8 cellular contexts compared by ENCODE assay signal in the genomic region with DNA sequence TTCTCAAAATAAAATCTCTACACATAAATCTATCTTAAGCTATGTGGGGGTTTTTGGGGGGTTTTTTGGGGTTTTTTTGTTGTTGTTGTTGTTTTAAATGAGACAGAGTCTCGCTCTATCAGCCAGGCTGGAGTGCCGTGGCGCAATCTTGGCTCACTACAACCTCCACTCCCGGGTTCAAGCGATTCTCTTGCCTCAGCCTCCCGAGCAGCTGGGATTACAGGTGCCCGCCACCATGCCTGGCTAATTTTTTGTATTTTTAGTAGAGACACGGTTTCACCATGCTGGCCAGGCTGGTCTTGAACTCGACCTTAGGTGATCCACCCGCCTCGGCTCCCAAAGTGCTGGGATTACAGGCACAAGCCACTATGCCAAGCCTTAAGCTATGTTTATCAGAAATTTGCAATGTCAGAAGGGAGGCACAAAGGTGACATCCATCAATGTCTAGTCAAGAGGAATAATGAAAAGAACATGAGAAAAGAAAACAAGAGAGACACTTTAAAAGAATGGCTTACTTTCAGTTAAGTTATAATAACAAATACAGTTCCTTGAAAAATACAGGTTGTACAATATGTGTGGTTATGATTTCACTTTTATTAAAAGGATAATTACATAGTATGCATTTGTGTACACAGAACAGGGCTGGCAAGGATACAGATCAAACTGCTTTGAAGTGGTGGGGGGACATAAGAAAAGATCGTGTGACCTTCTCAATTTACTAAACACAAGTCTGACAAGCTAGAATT. TPM values are rescaled to one million over a fixed set of nuclear protein-coding genes. Genes with fewer than 3 reads are reported as not detected.
A peak's percentile ranks its signal among the peaks of the same experiment; 100 is the strongest.
DNase-seq lines count a peak whose midpoint lies in the region; ATAC-seq and TF ChIP-seq lines count a peak whose summit lies in the region.

No MANE protein-coding gene starts in this region.

- DNase-seq in CD4-positive, alpha-beta memory T cell, result no peak
- DNase-seq in activated naive CD8-positive, alpha-beta T cell treated with anti-CD3 and anti-CD28 coated beads for 36 hours, result no peak
- DNase-seq in naive thymus-derived CD8-positive, alpha-beta T cell, result no peak
- DNase-seq in glutamatergic neuron (no peak), SK-N-SH (no peak), heart right ventricle (no peak)

- no peaks in the 10 kb centered on the region for H4K20me1 ChIP-seq in SK-N-SH (ENCODE audit: insufficient read depth)

- no peaks in the 10 kb centered on the region for H3K9me3 ChIP-seq in CD4-positive, alpha-beta memory T cell (ENCODE audit: control insufficient read depth in 1 of 2, low read length in 2 of 2)
- no peaks in the 10 kb centered on the region for H3K9me3 ChIP-seq in SK-N-SH
- H3K9me3 ChIP-seq in heart right ventricle, result no peaks in the 10 kb centered on the region

- CTCF ChIA-PET in CD4-positive, alpha-beta memory T cell (lab: Charles Lee; ENCODE audit: partially characterized antibody), result no interaction called here
- CTCF ChIA-PET in SK-N-SH (lab: Yijun Ruan, JAX), result no interaction called here

- no peak overlapping the region for H3K4me2 ChIP-seq in SK-N-SH

- H3K27me3 Mint-ChIP-seq in CD4-positive, alpha-beta memory T cell, result no peaks in the 10 kb centered on the region
- H3K27me3 Mint-ChIP-seq in activated naive CD8-positive, alpha-beta T cell treated with anti-CD3 and anti-CD28 coated beads for 36 hours, result no peaks in the 10 kb centered on the region
- H3K27me3 Mint-ChIP-seq in naive thymus-derived CD8-positive, alpha-beta T cell, result no peaks in the 10 kb centered on the region
- no peaks in the 10 kb centered on the region for H3K27me3 Mint-ChIP-seq in glutamatergic neuron (ENCODE audit: unreplicated experiment)

- peaks cover 6% of the 10 kb centered on the region for H3K79me2 ChIP-seq in SK-N-SH (ENCODE audit: insufficient read depth)

- peaks cover 8 to 28% of the 10 kb centered on the region in 2 donors for H3K36me3 Mint-ChIP-seq in CD4-positive, alpha-beta memory T cell
- peaks cover 15% of the 10 kb centered on the region for H3K36me3 Mint-ChIP-seq in activated naive CD8-positive, alpha-beta T cell treated with anti-CD3 and anti-CD28 coated beads for 36 hours
- peaks cover 7 to 34% (median 10%) of the 10 kb centered on the region in 3 donors for H3K36me3 Mint-ChIP-seq in naive thymus-derived CD8-positive, alpha-beta T cell
- no peaks in the 10 kb centered on the region for H3K36me3 Mint-ChIP-seq in glutamatergic neuron (ENCODE audit: unreplicated experiment)

- peaks cover 14% of the 10 kb centered on the region for H3K4me1 ChIP-seq in CD4-positive, alpha-beta memory T cell (ENCODE audit: insufficient read depth, low read length)
- no peaks in the 10 kb centered on the region; a peak in 1 of 4 replicates for H3K4me1 ChIP-seq in SK-N-SH (ENCODE audit: control insufficient read depth in 1 of 2, insufficient read depth in 2 of 2, low read depth in 1 of 2, low read length in 1 of 2)
- H3K4me1 ChIP-seq in heart right ventricle, result peaks cover 0 to 26% (median 14%) of the 10 kb centered on the region in 9 donors

- no peak for TF ChIP-seq EP300 in SK-N-SH (IDR thresholded peaks at IDR 0.05; ENCODE audit: borderline replicate concordance in 1 of 2, low read depth in 1 of 2, low read length in 1 of 2)

- peak overlapping the region in 2 of 8 donors; percentile 26 to 67 for H3K4me3 Mint-ChIP-seq in CD4-positive, alpha-beta memory T cell
- H3K4me3 Mint-ChIP-seq in activated naive CD8-positive, alpha-beta T cell treated with anti-CD3 and anti-CD28 coated beads for 36 hours, result peak overlapping the region; percentile 72
- peak overlapping the region in 8 of 10 donors; percentile 22 to 75 (median 62) for H3K4me3 Mint-ChIP-seq in naive thymus-derived CD8-positive, alpha-beta T cell
- no peak overlapping the region for H3K4me3 Mint-ChIP-seq in glutamatergic neuron (ENCODE audit: unreplicated experiment)

- H3K4me3 ChIP-seq in CD4-positive, alpha-beta memory T cell (ENCODE audit: low read length in 2 of 2), result no peak overlapping the region
- no peak overlapping the region for H3K4me3 ChIP-seq in SK-N-SH (ENCODE audit: low read depth in 2 of 2, low read length in 1 of 2)
- peak overlapping the region in 4 of 10 donors; percentile 29 to 41 (median 34) for H3K4me3 ChIP-seq in heart right ventricle

- H3K36me3 ChIP-seq in CD4-positive, alpha-beta memory T cell (ENCODE audit: insufficient read depth, low read length), result peaks cover 11% of the 10 kb centered on the region
- peaks cover 3 to 8% of the 10 kb centered on the region in 2 experiments for H3K36me3 ChIP-seq in SK-N-SH (replicated peaks in 1 of 2; ENCODE audit: control insufficient read depth in 1 of 2, insufficient read depth in 2 of 2, low read length in 1 of 2)
- peaks cover 0 to 32% (median 10%) of the 10 kb centered on the region in 9 donors for H3K36me3 ChIP-seq in heart right ventricle

- H2AFZ ChIP-seq in SK-N-SH (ENCODE audit: low read depth), result no peak overlapping the region

- H3K27ac ChIP-seq in CD4-positive, alpha-beta memory T cell (ENCODE audit: low read depth, low read length), result no peak overlapping the region
- H3K27ac ChIP-seq in SK-N-SH (ENCODE audit: low read depth in 2 of 2, low read length in 1 of 2) (no peak overlapping the region), heart right ventricle (peak overlapping the region in 4 of 10 donors; percentile 10 to 78 (median 52))

- H3K9ac ChIP-seq in SK-N-SH, result no peak overlapping the region

- WGBS in SK-N-SH (ENCODE audit: low lambda C conversion rate), result 86% methylated on average over 12 of the region's 12 CpGs
- WGBS in heart right ventricle, 2 donors, result 92% methylated on average over 12 of the region's 12 CpGs

- TF ChIP-seq RAD21 in SK-N-SH (IDR thresholded peaks at IDR 0.05; ENCODE audit: low read length), result no peak

- intact Hi-C loops in CD4-positive, alpha-beta memory T cell (cut with micrococcal nuclease), result no loop called here
- intact Hi-C loops in heart right ventricle (cut with DNase I), result loop anchor here in 1 of 10 donors (10.0 kb wide), 1 partner anchor 132 kb away; no protein-coding TSS in a partner anchor

- ATAC-seq in HG03280 (IDR thresholded peaks at IDR 0.05; ENCODE audit: unreplicated experiment) (peak; percentile 19), HG03378 (IDR thresholded peaks at IDR 0.05; ENCODE audit: unreplicated experiment) (no peak), heart right ventricle (no peak)
- ATAC-seq in naive thymus-derived CD8-positive, alpha-beta T cell, result no peak

- no peaks in the 10 kb centered on the region for H3K27me3 ChIP-seq in CD4-positive, alpha-beta memory T cell (ENCODE audit: insufficient read depth, low read length)
- H3K27me3 ChIP-seq in SK-N-SH (ENCODE audit: insufficient read depth) (no peaks in the 10 kb centered on the region), heart right ventricle (no peaks in the 10 kb centered on the region)

- H3K9me2 ChIP-seq in SK-N-SH, result no peaks in the 10 kb centered on the region

- H3K27ac Mint-ChIP-seq in CD4-positive, alpha-beta memory T cell, result peak overlapping the region in 5 of 7 donors; percentile 1 to 66 (median 32)
- H3K27ac Mint-ChIP-seq in activated naive CD8-positive, alpha-beta T cell treated with anti-CD3 and anti-CD28 coated beads for 36 hours, result peak overlapping the region; percentile 88
- H3K27ac Mint-ChIP-seq in naive thymus-derived CD8-positive, alpha-beta T cell, result peak overlapping the region in 6 of 10 donors; percentile 26 to 85 (median 74)
- no peak overlapping the region for H3K27ac Mint-ChIP-seq in glutamatergic neuron (ENCODE audit: unreplicated experiment)

- TF ChIP-seq CTCF in glutamatergic neuron (IDR thresholded peaks at IDR 0.05; ENCODE audit: partially characterized antibody, unreplicated experiment), result no peak
- no peak for TF ChIP-seq CTCF in SK-N-SH (IDR thresholded peaks at IDR 0.05)
- no peak for TF ChIP-seq CTCF in heart right ventricle (IDR thresholded peaks at IDR 0.05)

- H3K4me1 Mint-ChIP-seq in CD4-positive, alpha-beta memory T cell, result peaks cover 13 to 25% (median 14%) of the 10 kb centered on the region in 4 donors
- peaks cover 27% of the 10 kb centered on the region for H3K4me1 Mint-ChIP-seq in activated naive CD8-positive, alpha-beta T cell treated with anti-CD3 and anti-CD28 coated beads for 36 hours
- H3K4me1 Mint-ChIP-seq in naive thymus-derived CD8-positive, alpha-beta T cell, result peaks cover 15 to 34% (median 24%) of the 10 kb centered on the region in 4 donors
- H3K4me1 Mint-ChIP-seq in glutamatergic neuron (ENCODE audit: low read depth, unreplicated experiment), result no peaks in the 10 kb centered on the region

- POLR2A ChIA-PET in CD4-positive, alpha-beta memory T cell (lab: Charles Lee; ENCODE audit: partially characterized antibody), result interaction anchor here (0.7 to 1.3 kb wide), 3 partner anchors 10 to 288 kb away, joined by 3 to 5 read pairs (median 3); no protein-coding TSS in a partner anchor
- POLR2A ChIA-PET in naive thymus-derived CD8-positive, alpha-beta T cell (lab: Charles Lee), result no interaction called here
- POLR2A ChIA-PET in SK-N-SH (lab: Yijun Ruan, JAX), result no interaction called here

- no peaks in the 10 kb centered on the region for H3F3A ChIP-seq in SK-N-SH (replicated peaks; ENCODE audit: insufficient read depth)

- no peaks in the 10 kb centered on the region for H3K9me3 Mint-ChIP-seq in CD4-positive, alpha-beta memory T cell
- no peaks in the 10 kb centered on the region for H3K9me3 Mint-ChIP-seq in activated naive CD8-positive, alpha-beta T cell treated with anti-CD3 and anti-CD28 coated beads for 36 hours
- no peaks in the 10 kb centered on the region for H3K9me3 Mint-ChIP-seq in naive thymus-derived CD8-positive, alpha-beta T cell
- no peaks in the 10 kb centered on the region for H3K9me3 Mint-ChIP-seq in glutamatergic neuron (ENCODE audit: unreplicated experiment)

TF ChIP-seq in SK-N-SH, 30 proteins besides CTCF, POLR2A, EP300 and RAD21 (continues in another document):
- TF ChIP-seq RXRA (IDR thresholded peaks at IDR 0.05; ENCODE audit: borderline replicate concordance, low read depth) (no peak), RFX5 (IDR thresholded peaks at IDR 0.05; ENCODE audit: low read length) (no peak), JUND (IDR thresholded peaks at IDR 0.05) (no peak), GABPA (IDR thresholded peaks at IDR 0.05; ENCODE audit: low read depth) (no peak)

RNA-seq across cellular contexts. Expression of a gene that starts 28.6 kb away (rescaled TPM):
- total RNA-seq in CD4-positive, alpha-beta memory T cell, result 10 to 100 TPM; 22.3 to 22.6 TPM
- 10 to 100 TPM in 1 of 2 donors, 1 to 10 TPM in 1; 4.3 to 10.9 TPM for polyA plus RNA-seq in CD4-positive, alpha-beta memory T cell
- 10 to 100 TPM; 23.2 TPM for total RNA-seq in activated naive CD8-positive, alpha-beta T cell treated with anti-CD3 and anti-CD28 coated beads for 36 hours
- 10 to 100 TPM; 19.8 to 24.3 TPM for total RNA-seq in naive thymus-derived CD8-positive, alpha-beta T cell
- polyA plus RNA-seq in naive thymus-derived CD8-positive, alpha-beta T cell, result 1 to 10 TPM; 5.6 to 8.1 (median 5.9) TPM
- total RNA-seq in glutamatergic neuron (ENCODE audit: unreplicated experiment) (20.4 TPM), heart right ventricle (10 to 100 TPM in 1 of 10 donors, 1 to 10 TPM in 9; 6.3 to 12.3 (median 7.5) TPM)
- polyA plus RNA-seq in SK-N-SH (2012; rRNA removed) (14.0 and 14.2 TPM in 2 replicates), heart right ventricle (1 to 10 TPM; 2.0 to 3.9 TPM)
- 11.1 and 13.5 TPM in 2 replicates for polyA plus RNA-seq in SK-N-SH (2012; cell fraction: cytosol; rRNA removed)
- 21.5 and 25.3 TPM in 2 replicates for polyA plus RNA-seq in SK-N-SH (2012; cell fraction: nucleus; rRNA removed)
